In the genomic region with DNA sequence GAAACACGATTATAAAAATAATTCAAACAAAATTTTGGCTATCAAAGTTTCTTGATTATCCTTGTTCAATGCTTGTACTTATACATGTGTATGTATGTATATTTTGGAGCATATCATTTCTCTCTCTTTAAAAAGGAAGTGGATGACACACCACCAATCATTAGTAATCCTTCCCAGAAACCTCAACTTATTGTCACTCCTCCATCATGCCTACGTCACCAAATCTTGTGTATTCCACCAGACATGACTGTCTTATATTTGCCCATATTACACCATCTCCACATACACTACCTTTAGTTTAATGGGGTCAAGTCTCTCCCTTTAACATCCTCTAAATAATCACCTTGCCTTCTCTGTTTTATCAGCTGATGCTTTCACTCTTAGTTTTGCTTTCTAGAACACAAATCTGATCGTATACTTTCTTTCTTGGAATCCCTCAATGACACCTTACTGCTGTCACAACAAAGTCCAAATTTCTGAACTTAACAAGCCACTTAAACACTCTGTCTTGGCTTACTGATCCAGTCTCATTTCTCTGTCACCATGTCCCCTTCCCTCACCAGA, we compare ENCODE assay signal across 1 cellular context.
TF ChIP-seq lines count a peak whose summit lies in the region.

No MANE protein-coding gene starts in this region.

TF ChIP-seq in IMR-90, 13 proteins besides CTCF, POLR2A, EP300 and RAD21:
- TF ChIP-seq RCOR1 (IDR thresholded peaks at IDR 0.05; ENCODE audit: insufficient replicate concordance, low read length), result no peak
- no peak for TF ChIP-seq SMC3 (IDR thresholded peaks at IDR 0.05; ENCODE audit: low read depth, low read length)
- no peak for TF ChIP-seq BHLHE40 (IDR thresholded peaks at IDR 0.05; ENCODE audit: low read depth, low read length)
- TF ChIP-seq USF2 (IDR thresholded peaks at IDR 0.05; ENCODE audit: low read depth, low read length), result no peak
- no peak for TF ChIP-seq RFX5 (IDR thresholded peaks at IDR 0.05; ENCODE audit: low read depth, low read length)
- no peak for TF ChIP-seq MXI1 (IDR thresholded peaks at IDR 0.05; ENCODE audit: borderline replicate concordance, low read depth, low read length)
- no peak for TF ChIP-seq MAZ (IDR thresholded peaks at IDR 0.05; ENCODE audit: borderline replicate concordance, low read depth, low read length)
- no peak for TF ChIP-seq FOS (IDR thresholded peaks at IDR 0.05; ENCODE audit: low read depth, low read length)
- no peak for TF ChIP-seq CEBPB (IDR thresholded peaks at IDR 0.05; ENCODE audit: low read depth, low read length)
- TF ChIP-seq CHD1 (IDR thresholded peaks at IDR 0.05; ENCODE audit: low read depth, low read length), result no peak
